ENCODE assay signal across 10 cellular contexts in the genomic region with DNA sequence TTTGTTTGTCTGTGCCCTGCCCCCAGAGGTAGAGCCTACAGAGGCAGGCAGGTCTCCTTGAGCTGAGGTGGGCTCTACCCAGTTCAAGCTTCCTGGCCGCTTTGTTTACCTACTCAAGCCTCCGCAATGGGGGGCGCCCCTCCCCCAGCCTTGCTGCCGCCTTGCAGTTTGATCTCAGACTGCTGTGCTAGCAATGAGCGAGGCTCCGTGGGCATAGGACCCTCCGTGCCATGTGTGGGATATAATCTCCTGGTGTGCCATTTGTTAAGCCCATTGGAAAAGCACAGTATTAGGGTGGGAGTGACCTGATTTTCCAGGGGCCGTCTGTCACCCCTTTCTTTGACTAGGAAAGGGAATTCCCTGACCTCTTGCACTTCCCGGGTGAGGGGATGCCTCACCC. TPM values are rescaled to one million over a fixed set of nuclear protein-coding genes. Genes with fewer than 3 reads are reported as not detected.
"Had no signal": no experiment of that assay in that cellular context is flagged by ENCODE, and none has a peak within 500 bp of the region (broad histone marks: within the 10 kb centered on the region; RNA-seq: fewer than 3 reads in every experiment).

No MANE protein-coding gene starts in this region.

RNA-seq across cellular contexts. Expression of a gene that starts 20.2 kb away (rescaled TPM):
- total RNA-seq: OCI-LY7, PC-3, PC-9, Peyer's patch, Right ventricle myocardium inferior, Right ventricle myocardium superior, RPMI7951, SJCRH30, SJSA1, SK-MEL-5 had no signal
